Comparison of ENCODE assay signal across 17 cellular contexts in genomic region chr2:151030663-151031230, GRCh38.
DNase-seq lines count a peak whose midpoint lies in the region; ATAC-seq and TF ChIP-seq lines count a peak whose summit lies in the region.
"Had no signal": no experiment of that assay in that cellular context is flagged by ENCODE, and none has a peak within 500 bp of the region (broad histone marks: within the 10 kb centered on the region; RNA-seq: fewer than 3 reads in every experiment).

No MANE protein-coding gene starts in this region.

- H2AFZ ChIP-seq in IMR-90 (replicated peaks; ENCODE audit: low read length, poor library complexity) (no peak overlapping the region), mammary epithelial cell (ENCODE audit: low read depth, low read length) (no peak overlapping the region)

- H3K36me3 Mint-ChIP-seq in osteocyte (ENCODE audit: unreplicated experiment), result no peaks in the 10 kb centered on the region

- H3K4me3 ChIP-seq in IMR-90 (ENCODE audit: insufficient read depth, low read depth, low read length), result no peak overlapping the region
- H3K4me3 ChIP-seq in mammary epithelial cell (replicated peaks in 1 of 3; ENCODE audit: insufficient read depth in 1 of 3, low read depth in 2 of 3, low read length in 3 of 3), result no peak overlapping the region
- H3K4me3 ChIP-seq in colonic mucosa, result no peak overlapping the region
- H3K4me3 ChIP-seq: right atrium auricular region, thoracic aorta had no signal

- H3K27ac Mint-ChIP-seq in osteocyte (ENCODE audit: unreplicated experiment), result no peak overlapping the region
- H3K27ac Mint-ChIP-seq: dendritic cell treated with granulocyte-macrophage colony-stimulating factor and Interleukin-4, amounts not matched to agents 40 ng/mL and 50 ng/mL, for 4 days had no signal

- H3K18ac ChIP-seq in IMR-90 (ENCODE audit: low read depth, low read length), result peak overlapping the region; percentile 92

- H2AK5ac ChIP-seq in IMR-90 (ENCODE audit: low read depth, low read length), result peak overlapping the region; percentile 26; the same call in 1 of the 2 replicates

- no CpG with 5 or more reads among the region's 8 CpGs for WGBS in IMR-90 (ENCODE audit: extremely low coverage in 2 of 2, insufficient read length in 1 of 2), 2 experiments
- 86% methylated on average over 8 of the region's 8 CpGs for WGBS in mammary epithelial cell (ENCODE audit: low coverage, missing lambda C conversion rate)

- H3K36me3 ChIP-seq in IMR-90 (ENCODE audit: control insufficient read depth, insufficient read depth, low read length) (no peaks in the 10 kb centered on the region), mammary epithelial cell (ENCODE audit: insufficient read depth, low read length) (no peaks in the 10 kb centered on the region), colonic mucosa (no peaks in the 10 kb centered on the region)
- H3K36me3 ChIP-seq: right atrium auricular region, thoracic aorta had no signal

- no peak overlapping the region for H4K91ac ChIP-seq in IMR-90 (ENCODE audit: insufficient read depth, low read depth, low read length)

- no peak for ATAC-seq in IMR-90 (ENCODE audit: low read depth)

- no peak overlapping the region for H4K8ac ChIP-seq in IMR-90 (ENCODE audit: low read depth in 2 of 2, low read length in 2 of 2)

- H4K20me1 ChIP-seq in IMR-90 (ENCODE audit: insufficient read depth, low read length) (no peaks in the 10 kb centered on the region), mammary epithelial cell (ENCODE audit: insufficient read depth, low read length) (no peaks in the 10 kb centered on the region)

- no peak overlapping the region for H3K27ac ChIP-seq in IMR-90 (ENCODE audit: insufficient read depth, low read length)
- H3K27ac ChIP-seq in mammary epithelial cell (ENCODE audit: insufficient read depth, low read depth, low read length), result no peak overlapping the region
- no peak overlapping the region for H3K27ac ChIP-seq in colonic mucosa
- H3K27ac ChIP-seq: right atrium auricular region, thoracic aorta had no signal

- H3K23ac ChIP-seq in IMR-90 (ENCODE audit: low read depth, low read length), result no peak overlapping the region

- no peak overlapping the region for H3K14ac ChIP-seq in IMR-90 (replicated peaks; ENCODE audit: low read depth, low read length)

- no peak for TF ChIP-seq POLR2A in IMR-90 (IDR thresholded peaks at IDR 0.05; ENCODE audit: low read depth, low read length)

- no peak overlapping the region for H3K4me3 Mint-ChIP-seq in osteocyte (ENCODE audit: unreplicated experiment)
- H3K4me3 Mint-ChIP-seq: dendritic cell treated with granulocyte-macrophage colony-stimulating factor and Interleukin-4, amounts not matched to agents 40 ng/mL and 50 ng/mL, for 4 days had no signal

- H3K79me1 ChIP-seq in IMR-90 (ENCODE audit: low read depth in 1 of 2, low read length in 2 of 2), result no peaks in the 10 kb centered on the region

- no peaks in the 10 kb centered on the region for H3K27me3 ChIP-seq in IMR-90 (ENCODE audit: control insufficient read depth, insufficient read depth, low read length)
- H3K27me3 ChIP-seq in mammary epithelial cell (ENCODE audit: insufficient read depth, low read length), result no peaks in the 10 kb centered on the region
- H3K27me3 ChIP-seq in colonic mucosa, result no peaks in the 10 kb centered on the region
- H3K27me3 ChIP-seq: right atrium auricular region had no signal

- H2BK120ac ChIP-seq in IMR-90 (ENCODE audit: low read depth, low read length), result peak overlapping the region; percentile 50; the same call in 1 of the 2 replicates

- H3K4me2 ChIP-seq in IMR-90 (ENCODE audit: low read depth, low read length) (no peak overlapping the region), mammary epithelial cell (ENCODE audit: insufficient read depth, low read depth, low read length) (no peak overlapping the region)

- CTCF ChIA-PET in IMR-90 (lab: Yijun Ruan, JAX) (no interaction called here), mammary epithelial cell (lab: Charles Lee; ENCODE audit: low non-redundant PET) (interaction anchor here (0.6 kb wide), 1 partner anchor 20 kb away, joined by 5 read pairs; no protein-coding TSS in a partner anchor)

- H3K79me2 ChIP-seq in mammary epithelial cell (ENCODE audit: insufficient read depth, low read length), result no peaks in the 10 kb centered on the region

- H3K56ac ChIP-seq in IMR-90 (ENCODE audit: extremely low read depth, insufficient read depth, low read length), result no peak overlapping the region

- H2BK5ac ChIP-seq in IMR-90 (ENCODE audit: low read depth, low read length, poor library complexity, severe bottlenecking), result no peak overlapping the region

- peaks cover 18% of the 10 kb centered on the region for H3K4me1 Mint-ChIP-seq in osteocyte (ENCODE audit: unreplicated experiment)

- H3K4ac ChIP-seq in IMR-90 (ENCODE audit: low read depth, low read length), result peak overlapping the region; percentile 72; the same call in 1 of the 2 replicates

- H3K9me1 ChIP-seq in IMR-90 (ENCODE audit: insufficient read depth, low read length), result no peaks in the 10 kb centered on the region

- H3K9me3 ChIP-seq in IMR-90 (ENCODE audit: control insufficient read depth, insufficient read depth, low read length) (no peaks in the 10 kb centered on the region), mammary epithelial cell (replicated peaks; ENCODE audit: insufficient read depth, low read length) (no peaks in the 10 kb centered on the region), colonic mucosa (no peaks in the 10 kb centered on the region)
- H3K9me3 ChIP-seq: right atrium auricular region, thoracic aorta had no signal

- BruUV-seq in IMR-90 (replicated peaks; lab: Mats Ljungman, UMichigan) (no TSS peak), mammary epithelial cell (replicated peaks; lab: Mats Ljungman, UMichigan) (no TSS peak)

- dilution Hi-C loops in IMR-90 (cut with HindIII; ENCODE audit: low sequenced_read_pairs, unreplicated experiment), result no loop called here
- dilution Hi-C loops in mammary epithelial cell (cut with HindIII; ENCODE audit: low sequenced_read_pairs), result no loop called here

- intact Hi-C loops in IMR-90 (cut with micrococcal nuclease) (loop anchor here (5.0 to 10.0 kb wide), 3 partner anchors 316 to 543 kb away; partner anchors contain the start of gene RND3), mammary epithelial cell (cut with micrococcal nuclease) (no loop called here), colonic mucosa (cut with DNase I) (no loop called here)

- H2BK20ac ChIP-seq in IMR-90 (ENCODE audit: low read depth, low read length), result peak overlapping the region; percentile 35; the same call in 1 of the 2 replicates

- TF ChIP-seq CTCF in IMR-90 (conservative IDR thresholded peaks at IDR 0.05; ENCODE audit: low read depth, low read length) (no peak), mammary epithelial cell (conservative IDR thresholded peaks at IDR 0.05 in 1 of 2, IDR thresholded peaks at IDR 0.05 in 1 of 2; ENCODE audit: extremely low read depth in 1 of 2, insufficient read depth in 1 of 2, low read depth in 1 of 2, low read length in 2 of 2) (peak; percentile 17), osteocyte (IDR thresholded peaks at IDR 0.05) (peak; percentile 22), colonic mucosa (IDR thresholded peaks at IDR 0.05) (no peak)

- in situ Hi-C loops in IMR-90 (cut with MboI; ENCODE audit: low sequenced_read_pairs), result loop anchor here (10.0 to 25.0 kb wide), 2 partner anchors 536 to 1443 kb away; partner anchors contain the start of gene MMADHC
- in situ Hi-C loops in mammary epithelial cell (cut with MboI; ENCODE audit: low sequenced_read_pairs in 2 of 2), result no loop called here

- POLR2A ChIA-PET in IMR-90 (lab: Charles Lee; ENCODE audit: unreplicated experiment), result no interaction called here

- TF ChIP-seq RAD21 in IMR-90 (IDR thresholded peaks at IDR 0.05; ENCODE audit: low read length), result no peak

- H3K9ac ChIP-seq in IMR-90 (ENCODE audit: low read depth, low read length), result no peak overlapping the region
- H3K9ac ChIP-seq in mammary epithelial cell (ENCODE audit: insufficient read depth, low read length), result no peak overlapping the region
- no peak overlapping the region for H3K9ac ChIP-seq in colonic mucosa (ENCODE audit: low read depth in 2 of 2, low read length in 2 of 2)

- H3K9me3 Mint-ChIP-seq in osteocyte (ENCODE audit: unreplicated experiment), result no peaks in the 10 kb centered on the region
- H3K9me3 Mint-ChIP-seq: dendritic cell treated with granulocyte-macrophage colony-stimulating factor and Interleukin-4, amounts not matched to agents 40 ng/mL and 50 ng/mL, for 4 days had no signal

- H2AK9ac ChIP-seq in IMR-90 (replicated peaks; ENCODE audit: low read depth, low read length, poor library complexity), result no peak overlapping the region

- no peak overlapping the region for H2BK15ac ChIP-seq in IMR-90 (ENCODE audit: low read depth, low read length)

- H3K4me1 ChIP-seq in IMR-90 (ENCODE audit: control insufficient read depth, insufficient read depth, low read length) (peaks cover 5% of the 10 kb centered on the region), mammary epithelial cell (ENCODE audit: insufficient read depth, low read length) (no peaks in the 10 kb centered on the region), colonic mucosa (no peaks in the 10 kb centered on the region)

- DNase-seq in DMS53 (lab: John Stamatoyannopoulos, UW), result peak; percentile 3
- no peak for DNase-seq in DMS53 treated with DMSO at 0.1 percent for 48 hours (lab: John Stamatoyannopoulos, UW; ENCODE audit: unreplicated experiment)
- DNase-seq in IMR-90, result no peak
- DNase-seq in mammary epithelial cell, result no peak
- no peak for DNase-seq in osteocyte (ENCODE audit: extremely low spot score, unreplicated experiment)
- DNase-seq in colonic mucosa, result no peak
- no peak for DNase-seq in SIG-M5 treated with dmso at 0.1 percent for 504 hours (lab: John Stamatoyannopoulos, UW; ENCODE audit: unreplicated experiment)
- DNase-seq in NCI-H187 (lab: John Stamatoyannopoulos, UW), result no peak
- DNase-seq: 8988T, foreskin melanocyte, GOT3, islet precursor cell, NCI-H1105, NCI-H446 had no signal

- peak overlapping the region; percentile 53; the same call in 1 of the 2 replicates for H4K5ac ChIP-seq in IMR-90 (ENCODE audit: low read depth, low read length)

- H3K27me3 Mint-ChIP-seq in osteocyte (ENCODE audit: unreplicated experiment), result no peaks in the 10 kb centered on the region

TF ChIP-seq in IMR-90, 13 proteins besides CTCF, POLR2A, EP300 and RAD21 (continues in another document):
- TF ChIP-seq CEBPB (IDR thresholded peaks at IDR 0.05; ENCODE audit: low read depth, low read length) (no peak), CHD1 (IDR thresholded peaks at IDR 0.05; ENCODE audit: low read depth, low read length) (no peak), USF2 (IDR thresholded peaks at IDR 0.05; ENCODE audit: low read depth, low read length) (no peak), MXI1 (IDR thresholded peaks at IDR 0.05; ENCODE audit: borderline replicate concordance, low read depth, low read length) (no peak), NFE2L2 (IDR thresholded peaks at IDR 0.05; ENCODE audit: low read depth, low read length) (no peak), RFX5 (IDR thresholded peaks at IDR 0.05; ENCODE audit: low read depth, low read length) (no peak)

Comparison
In these comparisons a context has a peak if more than half of its experiments do, and no peak if none do; other contexts are left out.
1. CTCF ChIP-seq: peak in mammary epithelial cell (2 of 2) and osteocyte (single experiment); none in IMR-90 (single experiment) and colonic mucosa (single experiment).